Comparison of ENCODE assay signal across 35 cellular contexts in genomic region chr19:41965127-41965526, GRCh38. TPM values are rescaled to one million over a fixed set of nuclear protein-coding genes. Genes with fewer than 3 reads are reported as not detected.
"Had no signal": no experiment of that assay in that cellular context is flagged by ENCODE, and none has a peak within 500 bp of the region (broad histone marks: within the 10 kb centered on the region; RNA-seq: fewer than 3 reads in every experiment).

No MANE protein-coding gene starts in this region.

- H3K36me3 ChIP-seq: ascending aorta, brain microvascular endothelial cell, gastrocnemius medialis had no signal

- H3K36me3 Mint-ChIP-seq: activated CD8-positive, alpha-beta memory T cell treated with anti-CD3 and anti-CD28 coated beads, Interleukin-2, amount 10 ng/mL, durations not matched to agents 7 days and 5 days; activated naive CD4-positive, alpha-beta T cell treated with anti-CD3 and anti-CD28 coated beads, Interleukin-2, amount 10 ng/mL, durations not matched to agents 7 days and 5 days; activated naive CD4-positive, alpha-beta T cell treated with anti-CD3 and anti-CD28 coated beads, Interleukin-2, amount 50 U/mL, for 72 hours; activated naive CD8-positive, alpha-beta T cell treated with anti-CD3 and anti-CD28 coated beads, Interleukin-2, amount 10 ng/mL, durations not matched to agents 7 days and 5 days had no signal

- H3K9me3 Mint-ChIP-seq: activated B cell treated with CpG ODN at 0.5 μM for 24 hours; activated naive CD4-positive, alpha-beta T cell treated with anti-CD3 and anti-CD28 coated beads, Interleukin-2, amount 10 ng/mL, durations not matched to agents 7 days and 5 days; activated naive CD4-positive, alpha-beta T cell treated with anti-CD3 and anti-CD28 coated beads, Interleukin-2, amount 50 U/mL, for 72 hours; activated naive CD8-positive, alpha-beta T cell treated with anti-CD3 and anti-CD28 coated beads, Interleukin-2, amount 10 ng/mL, durations not matched to agents 7 days and 5 days; activated T-helper 1 cell treated with anti-CD3 and anti-CD28 coated beads, Interleukin-12 subunit alpha, Interleukin-12 subunit beta, Interleukin-2, Interleukin-4 antibody, amounts not matched to agents 30 ng/mL and 10 ng/mL and 1 ng/mL, durations not matched to agents 14 hours and 24 hours and 36 hours; effector memory CD8-positive, alpha-beta T cell; T-helper 2 cell treated with Interferon-gamma antibody and Interleukin-4, amounts not matched to agents 5 μg/mL and 100 μg/mL, for 36 hours had no signal

- H3K4me1 ChIP-seq: ascending aorta, esophagus muscularis mucosa, foreskin keratinocyte, gastrocnemius medialis, heart right ventricle had no signal

- H3K9me3 ChIP-seq: ascending aorta, esophagus muscularis mucosa, gastrocnemius medialis, heart right ventricle had no signal

- H3K4me2 ChIP-seq: hepatocyte had no signal

- H3K27ac ChIP-seq: ascending aorta, brain microvascular endothelial cell, esophagus muscularis mucosa, foreskin keratinocyte, gastrocnemius medialis, heart right ventricle, hepatocyte, WERI-Rb-1 had no signal

- H3K27me3 ChIP-seq: ascending aorta, hepatocyte had no signal

- DNase-seq: activated B cell treated with CpG ODN at 0.5 μM for 24 hours; activated CD4-positive, alpha-beta T cell treated with anti-CD3 and anti-CD28 coated beads for 48 hours; activated CD4-positive, alpha-beta T cell treated with anti-CD3 and anti-CD28 coated beads, Interleukin-2, amount 50 U/mL, for 1 hour; activated CD4-positive, alpha-beta T cell treated with anti-CD3 and anti-CD28 coated beads, Interleukin-2, amount 50 U/mL, for 48 hours; activated CD8-positive, alpha-beta memory T cell treated with anti-CD3 and anti-CD28 coated beads, Interleukin-2, amount 10 ng/mL, durations not matched to agents 7 days and 5 days; activated CD8-positive, alpha-beta memory T cell treated with anti-CD3 and anti-CD28 coated beads, Interleukin-2, amount 50 U/mL, for 4 hours; activated CD8-positive, alpha-beta T cell treated with anti-CD3 and anti-CD28 coated beads, Interleukin-2, amount 10 ng/mL, durations not matched to agents 7 days and 5 days; activated gamma-delta T cell; activated naive CD4-positive, alpha-beta T cell; activated naive CD4-positive, alpha-beta T cell treated with anti-CD3 and anti-CD28 coated beads, Interleukin-2, amount 10 ng/mL, durations not matched to agents 7 days and 5 days; activated naive CD8-positive, alpha-beta T cell treated with anti-CD3 and anti-CD28 coated beads, Interleukin-2, amount 10 ng/mL, durations not matched to agents 7 days and 5 days; activated T-cell treated with anti-CD3 and anti-CD28 coated beads, Interleukin-2, amount 50 U/mL, for 1 hour; activated T-cell treated with anti-CD3 and anti-CD28 coated beads, Interleukin-2, amount 50 U/mL, for 48 hours; brain microvascular endothelial cell; cortex of kidney; dermis blood vessel endothelial cell; effector CD4-positive, alpha-beta T cell; effector memory CD8-positive, alpha-beta T cell; erythroblast; foreskin keratinocyte; gastrocnemius medialis; heart right ventricle; T-helper 17 cell; T1000; WERI-Rb-1 had no signal

- H3K4me1 Mint-ChIP-seq: activated B cell treated with CpG ODN at 0.5 μM for 24 hours; activated CD8-positive, alpha-beta memory T cell treated with anti-CD3 and anti-CD28 coated beads, Interleukin-2, amount 10 ng/mL, durations not matched to agents 7 days and 5 days had no signal

- H3K79me2 ChIP-seq: hepatocyte had no signal

- H2AFZ ChIP-seq: hepatocyte had no signal

- FAIRE-seq: bronchial epithelial cell, colon had no signal

- H3K27ac Mint-ChIP-seq: activated B cell treated with CpG ODN at 0.5 μM for 24 hours; activated CD8-positive, alpha-beta memory T cell treated with anti-CD3 and anti-CD28 coated beads, Interleukin-2, amount 10 ng/mL, durations not matched to agents 7 days and 5 days; activated CD8-positive, alpha-beta T cell treated with anti-CD3 and anti-CD28 coated beads, Interleukin-2, amount 10 ng/mL, durations not matched to agents 7 days and 5 days; activated naive CD4-positive, alpha-beta T cell treated with anti-CD3 and anti-CD28 coated beads, Interleukin-2, amount 10 ng/mL, durations not matched to agents 7 days and 5 days; activated naive CD4-positive, alpha-beta T cell treated with anti-CD3 and anti-CD28 coated beads, Interleukin-2, amount 50 U/mL, for 72 hours; activated naive CD8-positive, alpha-beta T cell treated with anti-CD3 and anti-CD28 coated beads, Interleukin-2, amount 10 ng/mL, durations not matched to agents 7 days and 5 days; activated T-helper 1 cell treated with anti-CD3 and anti-CD28 coated beads, Interleukin-12 subunit alpha, Interleukin-12 subunit beta, Interleukin-2, Interleukin-4 antibody, amounts not matched to agents 30 ng/mL and 10 ng/mL and 1 ng/mL, durations not matched to agents 14 hours and 24 hours and 36 hours; effector memory CD8-positive, alpha-beta T cell; T-helper 17 cell; T-helper 2 cell treated with Interferon-gamma antibody and Interleukin-4, amounts not matched to agents 5 μg/mL and 100 μg/mL, for 36 hours had no signal

- ATAC-seq: activated CD4-positive, CD25-positive, alpha-beta regulatory T cell treated with anti-CD3 and anti-CD28 coated beads, Interleukin-2, amount 50 U/mL, for 24 hours; activated CD8-positive, alpha-beta memory T cell treated with anti-CD3 and anti-CD28 coated beads, Interleukin-2, amount 10 ng/mL, durations not matched to agents 7 days and 5 days; activated CD8-positive, alpha-beta T cell treated with anti-CD3 and anti-CD28 coated beads, Interleukin-2, amount 10 ng/mL, durations not matched to agents 7 days and 5 days; activated naive CD4-positive, alpha-beta T cell treated with anti-CD3 and anti-CD28 coated beads, Interleukin-2, amount 50 U/mL, for 72 hours; effector memory CD8-positive, alpha-beta T cell; foreskin keratinocyte; gastrocnemius medialis; heart right ventricle; T-helper 17 cell had no signal

- H3K27me3 Mint-ChIP-seq: activated B cell treated with CpG ODN at 0.5 μM for 24 hours; activated CD8-positive, alpha-beta memory T cell treated with anti-CD3 and anti-CD28 coated beads, Interleukin-2, amount 10 ng/mL, durations not matched to agents 7 days and 5 days; activated naive CD8-positive, alpha-beta T cell treated with anti-CD3 and anti-CD28 coated beads, Interleukin-2, amount 10 ng/mL, durations not matched to agents 7 days and 5 days; effector memory CD8-positive, alpha-beta T cell had no signal

- H3K4me3 Mint-ChIP-seq: activated B cell treated with CpG ODN at 0.5 μM for 24 hours; activated CD8-positive, alpha-beta memory T cell treated with anti-CD3 and anti-CD28 coated beads, Interleukin-2, amount 10 ng/mL, durations not matched to agents 7 days and 5 days; activated CD8-positive, alpha-beta T cell treated with anti-CD3 and anti-CD28 coated beads, Interleukin-2, amount 10 ng/mL, durations not matched to agents 7 days and 5 days; activated naive CD4-positive, alpha-beta T cell treated with anti-CD3 and anti-CD28 coated beads, Interleukin-2, amount 10 ng/mL, durations not matched to agents 7 days and 5 days; activated naive CD8-positive, alpha-beta T cell treated with anti-CD3 and anti-CD28 coated beads, Interleukin-2, amount 10 ng/mL, durations not matched to agents 7 days and 5 days; activated T-helper 1 cell treated with anti-CD3 and anti-CD28 coated beads, Interleukin-12 subunit alpha, Interleukin-12 subunit beta, Interleukin-2, Interleukin-4 antibody, amounts not matched to agents 30 ng/mL and 10 ng/mL and 1 ng/mL, durations not matched to agents 14 hours and 24 hours and 36 hours; effector memory CD8-positive, alpha-beta T cell; T-helper 17 cell; T-helper 2 cell treated with Interferon-gamma antibody and Interleukin-4, amounts not matched to agents 5 μg/mL and 100 μg/mL, for 36 hours had no signal

- H3K4me3 ChIP-seq: ascending aorta, esophagus muscularis mucosa, gastrocnemius medialis, heart right ventricle, hepatocyte had no signal

RNA-seq across cellular contexts. Expression of gene ATP1A3, which starts 28.9 kb away (rescaled TPM):
- total RNA-seq: bronchial epithelial cell, gastrocnemius medialis had no signal

RNA-seq across cellular contexts. Expression of gene ERFL, which starts 36.9 kb away (rescaled TPM):
- total RNA-seq: ascending aorta, cardiac septum, dermis blood vessel endothelial cell, foreskin keratinocyte, gastrocnemius medialis had no signal
- polyA plus RNA-seq: hepatocyte had no signal
